In genomic region chr16:68538880-68539701, GRCh38 we compare ENCODE assay signal across 8 cellular contexts. TPM values are rescaled to one million over a fixed set of nuclear protein-coding genes. Genes with fewer than 3 reads are reported as not detected.
DNase-seq lines count a peak whose midpoint lies in the region; ATAC-seq and TF ChIP-seq lines count a peak whose summit lies in the region.

TSS of gene ZFP90 (plus strand) at chr16:68539291. CDS start at chr16:68539793, 502 bp downstream.

- H3K9me3 ChIP-seq in CD8-positive, alpha-beta T cell (ENCODE audit: low read length), result no peaks in the 10 kb centered on the region
- H3K9me3 ChIP-seq in endodermal cell (ENCODE audit: control insufficient read depth, low read length), result peaks cover 16% of the 10 kb centered on the region
- H3K9me3 ChIP-seq in mesodermal cell (ENCODE audit: control insufficient read depth, low read length), result peaks cover 26% of the 10 kb centered on the region

- POLR2A ChIA-PET in CD8-positive, alpha-beta T cell (lab: Charles Lee), result interaction anchor here (1.0 kb wide), 1 partner anchor 9 kb away, joined by 3 read pairs; no protein-coding TSS in a partner anchor

- no peak for TF ChIP-seq CTCF in CD8-positive, alpha-beta T cell (IDR thresholded peaks at IDR 0.05)
- no peak for TF ChIP-seq CTCF in endodermal cell (conservative IDR thresholded peaks at IDR 0.05)

- H3K9me3 Mint-ChIP-seq in CD8-positive, alpha-beta T cell, result no peaks in the 10 kb centered on the region
- no peaks in the 10 kb centered on the region for H3K9me3 Mint-ChIP-seq in endodermal cell

- peak within 1 kb of the TSS; percentile 94 for H3K27ac ChIP-seq in CD8-positive, alpha-beta T cell (ENCODE audit: low read depth, low read length)
- no peak within 1 kb of the TSS for H3K27ac ChIP-seq in endodermal cell (ENCODE audit: low read depth, low read length)
- H3K27ac ChIP-seq in mesodermal cell (ENCODE audit: low read depth, low read length, severe bottlenecking), result peak within 1 kb of the TSS; percentile 45

- peak within 1 kb of the TSS; percentile 49 for H3K9ac ChIP-seq in endodermal cell (ENCODE audit: extremely low read depth, low read length, poor library complexity, severe bottlenecking)

- intact Hi-C loops in CD8-positive, alpha-beta T cell (cut with DNase I, micrococcal nuclease), result loop anchor here (1.0 kb wide), 2 partner anchors 9 to 91 kb away; partner anchors contain the start of gene SMPD3 (in 1 of the 2)

- H3K36me3 ChIP-seq in CD8-positive, alpha-beta T cell (ENCODE audit: insufficient read depth, low read length), result peaks cover 4% of the 10 kb centered on the region
- peaks cover 18% of the 10 kb centered on the region for H3K36me3 ChIP-seq in endodermal cell (ENCODE audit: control insufficient read depth, insufficient read depth, low read length)
- H3K36me3 ChIP-seq in mesodermal cell (ENCODE audit: control insufficient read depth, insufficient read depth, low read length), result peaks cover 36% of the 10 kb centered on the region

- peaks cover 40% of the 10 kb centered on the region for H3K36me3 Mint-ChIP-seq in CD8-positive, alpha-beta T cell
- peaks cover 32% of the 10 kb centered on the region for H3K36me3 Mint-ChIP-seq in endodermal cell (ENCODE audit: low read depth)

- peak; percentile 85 for ATAC-seq in CD8-positive, alpha-beta T cell
- peak; percentile 88 for ATAC-seq in GM19467 (IDR thresholded peaks at IDR 0.05; ENCODE audit: unreplicated experiment)

- H3K4me1 Mint-ChIP-seq in CD8-positive, alpha-beta T cell (ENCODE audit: low read depth), result peaks cover 25% of the 10 kb centered on the region
- peaks cover 9% of the 10 kb centered on the region for H3K4me1 Mint-ChIP-seq in endodermal cell

- H3K4me1 ChIP-seq in CD8-positive, alpha-beta T cell (ENCODE audit: insufficient read depth, low read length), result peaks cover 16% of the 10 kb centered on the region
- no peaks in the 10 kb centered on the region for H3K4me1 ChIP-seq in endodermal cell (ENCODE audit: control insufficient read depth, insufficient read depth, low read length)
- no peaks in the 10 kb centered on the region for H3K4me1 ChIP-seq in mesodermal cell (ENCODE audit: control insufficient read depth, insufficient read depth, low read length, poor library complexity, severe bottlenecking)

- H3K27ac Mint-ChIP-seq in CD8-positive, alpha-beta T cell, result peak within 1 kb of the TSS; percentile 100
- peak within 1 kb of the TSS; percentile 98 for H3K27ac Mint-ChIP-seq in endodermal cell

- WGBS in endodermal cell (ENCODE audit: insufficient coverage in 1 of 2, insufficient read length in 1 of 2), 2 experiments, result 1 to 5% methylated on average over 26 to 61 of the region's 71 CpGs
- WGBS in mesodermal cell (ENCODE audit: insufficient coverage in 2 of 2), 2 experiments, result 1 to 2% methylated on average over 50 to 51 of the region's 71 CpGs

- peak within 1 kb of the TSS; percentile 88 for H3K4me3 ChIP-seq in CD8-positive, alpha-beta T cell (ENCODE audit: low read depth, low read length)
- peak within 1 kb of the TSS; percentile 92 for H3K4me3 ChIP-seq in endodermal cell (ENCODE audit: low read length)
- H3K4me3 ChIP-seq in mesodermal cell (ENCODE audit: extremely low read depth, insufficient read depth, low read length, poor library complexity, severe bottlenecking), result peak within 1 kb of the TSS; percentile 78

- no peaks in the 10 kb centered on the region for H3K27me3 Mint-ChIP-seq in CD8-positive, alpha-beta T cell (ENCODE audit: low read depth)
- H3K27me3 Mint-ChIP-seq in endodermal cell (ENCODE audit: insufficient read depth), result no peaks in the 10 kb centered on the region

- no peaks in the 10 kb centered on the region for H3K27me3 ChIP-seq in CD8-positive, alpha-beta T cell (ENCODE audit: insufficient read depth, low read length)
- H3K27me3 ChIP-seq in endodermal cell (ENCODE audit: control insufficient read depth, insufficient read depth, low read length, poor library complexity, severe bottlenecking), result no peaks in the 10 kb centered on the region

- H3K4me3 Mint-ChIP-seq in CD8-positive, alpha-beta T cell, result peak within 1 kb of the TSS; percentile 96
- H3K4me3 Mint-ChIP-seq in endodermal cell, result peak within 1 kb of the TSS; percentile 82

- DNase-seq in CD8-positive, alpha-beta T cell, result peak; percentile 63 to 89 (median 81)
- peak; percentile 51 for DNase-seq in HS-27A (ENCODE audit: low read depth)
- DNase-seq in NK-92 treated with Interleukin-12 subunit alpha and Interleukin-12 subunit beta, amount 100 ng/mL, for 24 hours (lab: John Stamatoyannopoulos, UW), result peak; percentile 63
- DNase-seq in activated CD8-positive, alpha-beta memory T cell treated with anti-CD3 and anti-CD28 coated beads for 48 hours (ENCODE audit: low read depth in 2 of 3, low spot score in 2 of 3), result peak; percentile 62 to 76 (median 70)
- peak; percentile 95 for DNase-seq in endodermal cell
- peak; percentile 74 for DNase-seq in stimulated activated CD8-positive, alpha-beta memory T cell treated with anti-CD3 and anti-CD28 coated beads, Interleukin-15, amount 100 ng/mL, for 24 hours (ENCODE audit: low read depth)

- CTCF ChIA-PET in CD8-positive, alpha-beta T cell (lab: Charles Lee), result interaction anchor here (1.7 to 3.2 kb wide), 2 partner anchors 10 to 143 kb away, joined by 4 to 15 read pairs; no protein-coding TSS in a partner anchor

RNA-seq across cellular contexts. Expression of gene ZFP90, which starts in this region (rescaled TPM):
- total RNA-seq in CD8-positive, alpha-beta T cell, result 10 to 100 TPM; 17.0 to 23.5 TPM
- total RNA-seq in endodermal cell, result 10 to 100 TPM; 20.4 to 33.2 TPM
- polyA plus RNA-seq in endodermal cell (2013, experiment 1 of 2), result 51.7 TPM
- polyA plus RNA-seq in endodermal cell (2013, experiment 2 of 2), result 41.3 TPM
- 31.4 TPM for polyA plus RNA-seq in mesodermal cell (2013, experiment 1 of 2)
- 37.0 TPM for polyA plus RNA-seq in mesodermal cell (2013, experiment 2 of 2)
